ENCODE assay signal across 9 cellular contexts in genomic region chr14:75561013-75561432, GRCh38. TPM values are rescaled to one million over a fixed set of nuclear protein-coding genes. Genes with fewer than 3 reads are reported as not detected.
DNase-seq lines count a peak whose midpoint lies in the region; ATAC-seq and TF ChIP-seq lines count a peak whose summit lies in the region.
"Had no signal": no experiment of that assay in that cellular context is flagged by ENCODE, and none has a peak within 500 bp of the region (broad histone marks: within the 10 kb centered on the region; RNA-seq: fewer than 3 reads in every experiment).

No MANE protein-coding gene starts in this region.

- H3K27me3 Mint-ChIP-seq in activated CD8-positive, alpha-beta T cell treated with anti-CD3 and anti-CD28 coated beads, Interleukin-2, amount 10 ng/mL, durations not matched to agents 7 days and 5 days (ENCODE audit: low read depth), result no peaks in the 10 kb centered on the region
- H3K27me3 Mint-ChIP-seq in type B pancreatic cell, result peaks cover 4% of the 10 kb centered on the region

- peaks cover 2% of the 10 kb centered on the region for H3K36me3 Mint-ChIP-seq in activated CD8-positive, alpha-beta T cell treated with anti-CD3 and anti-CD28 coated beads, Interleukin-2, amount 10 ng/mL, durations not matched to agents 7 days and 5 days (ENCODE audit: low read depth)
- no peaks in the 10 kb centered on the region for H3K36me3 Mint-ChIP-seq in type B pancreatic cell

- peaks cover 6% of the 10 kb centered on the region for H3K9me3 Mint-ChIP-seq in activated CD8-positive, alpha-beta T cell treated with anti-CD3 and anti-CD28 coated beads, Interleukin-2, amount 10 ng/mL, durations not matched to agents 7 days and 5 days (ENCODE audit: insufficient read depth)
- no peaks in the 10 kb centered on the region for H3K9me3 Mint-ChIP-seq in type B pancreatic cell

- no peak overlapping the region for H3K4me3 Mint-ChIP-seq in activated CD8-positive, alpha-beta T cell treated with anti-CD3 and anti-CD28 coated beads, Interleukin-2, amount 10 ng/mL, durations not matched to agents 7 days and 5 days
- H3K4me3 Mint-ChIP-seq in type B pancreatic cell, result no peak overlapping the region

- TF ChIP-seq CTCF in type B pancreatic cell (conservative IDR thresholded peaks at IDR 0.05), result peak; percentile 89

- H3K4me1 Mint-ChIP-seq in activated CD8-positive, alpha-beta T cell treated with anti-CD3 and anti-CD28 coated beads, Interleukin-2, amount 10 ng/mL, durations not matched to agents 7 days and 5 days (ENCODE audit: low read depth), result peaks cover 54% of the 10 kb centered on the region
- peaks cover 5% of the 10 kb centered on the region for H3K4me1 Mint-ChIP-seq in type B pancreatic cell (ENCODE audit: unreplicated experiment)

- DNase-seq in DMS153 treated with DMSO at 0.1 percent for 48 hours (lab: John Stamatoyannopoulos, UW; ENCODE audit: unreplicated experiment) (peak; percentile 69), NCI-H460 (ENCODE audit: extremely low read depth, low read depth) (peak; percentile 70), mucosa of gallbladder (ENCODE audit: low spot score) (peak; percentile 88), type B pancreatic cell (ENCODE audit: extremely low spot score, unreplicated experiment) (peak; percentile 78)
- peak; percentile 60 for DNase-seq in activated CD8-positive, alpha-beta T cell treated with anti-CD3 and anti-CD28 coated beads, Interleukin-2, amount 10 ng/mL, durations not matched to agents 7 days and 5 days
- DNase-seq: stimulated activated naive B cell treated with anti-CD40 and anti-IgM and Interleukin-4, amounts not matched to agents 10 μg/mL and 1 μg/mL and 100 μg/mL, for 72 hours had no signal

- ATAC-seq in HG02678 (IDR thresholded peaks at IDR 0.05; ENCODE audit: unreplicated experiment), result peak; percentile 54
- peak; percentile 54 for ATAC-seq in activated CD8-positive, alpha-beta T cell treated with anti-CD3 and anti-CD28 coated beads, Interleukin-2, amount 10 ng/mL, durations not matched to agents 7 days and 5 days
- peak; percentile 92 for ATAC-seq in esophagus mucosa
- ATAC-seq in GM21381 (IDR thresholded peaks at IDR 0.05; ENCODE audit: unreplicated experiment), result no peak

- H3K27ac Mint-ChIP-seq in activated CD8-positive, alpha-beta T cell treated with anti-CD3 and anti-CD28 coated beads, Interleukin-2, amount 10 ng/mL, durations not matched to agents 7 days and 5 days, result no peak overlapping the region
- H3K27ac Mint-ChIP-seq in type B pancreatic cell, result no peak overlapping the region

- CTCF ChIA-PET in activated CD8-positive, alpha-beta T cell treated with anti-CD3 and anti-CD28 coated beads, Interleukin-2, amount 10 ng/mL, durations not matched to agents 7 days and 5 days (lab: Charles Lee), result interaction anchor here (0.7 to 5.3 kb wide), 41 partner anchors 8 to 434 kb away, joined by 3 to 58 read pairs (median 5); partner anchors contain the start of genes BATF, ERG28, FLVCR2 and NEK9

- POLR2A ChIA-PET in activated CD8-positive, alpha-beta T cell treated with anti-CD3 and anti-CD28 coated beads, Interleukin-2, amount 10 ng/mL, durations not matched to agents 7 days and 5 days (lab: Charles Lee), result interaction anchor here (0.6 to 2.1 kb wide), 5 partner anchors 16 to 150 kb away, joined by 3 to 8 read pairs (median 4); partner anchors contain the start of gene BATF

RNA-seq across cellular contexts. Expression of gene FLVCR2, which starts 17.4 kb away (rescaled TPM):
- total RNA-seq in NCI-H460 (2014; rRNA removed; shearing (Covaris generic)), result 0.23 and 0.62 TPM in 2 replicates
- polyA plus RNA-seq in NCI-H460 (2014; cell fraction: nucleus; rRNA removed), result 0.19 and 0.28 TPM in 2 replicates
- total RNA-seq in activated CD8-positive, alpha-beta T cell treated with anti-CD3 and anti-CD28 coated beads, Interleukin-2, amount 10 ng/mL, durations not matched to agents 7 days and 5 days, result 1 to 10 TPM in 1 of 2 experiments, under 1 TPM in 1; 0.79 to 5.5 TPM
- total RNA-seq in esophagus mucosa (7.0 TPM), mucosa of gallbladder (8.7 TPM), type B pancreatic cell (ENCODE audit: low replicate concordance) (5.6 and 11.8 TPM in 2 replicates)

RNA-seq across cellular contexts. Expression of gene BATF, which starts 38.8 kb away (rescaled TPM):
- not detected in 2 replicates for total RNA-seq in NCI-H460 (2014; rRNA removed; shearing (Covaris generic))
- not detected in 2 replicates for polyA plus RNA-seq in NCI-H460 (2014; cell fraction: nucleus; rRNA removed)
- total RNA-seq in activated CD8-positive, alpha-beta T cell treated with anti-CD3 and anti-CD28 coated beads, Interleukin-2, amount 10 ng/mL, durations not matched to agents 7 days and 5 days, result 10 to 100 TPM; 41.3 to 41.6 TPM
- 0.84 TPM for total RNA-seq in esophagus mucosa
- total RNA-seq in mucosa of gallbladder, result 5.7 TPM
- 2.2 and 2.6 TPM in 2 replicates for total RNA-seq in type B pancreatic cell (ENCODE audit: low replicate concordance)
